18 cellular contexts compared by ENCODE assay signal in genomic region chr1:224650329-224650728, GRCh38. TPM values are rescaled to one million over a fixed set of nuclear protein-coding genes. Genes with fewer than 3 reads are reported as not detected.
A peak's percentile ranks its signal among the peaks of the same experiment; 100 is the strongest.
DNase-seq lines count a peak whose midpoint lies in the region; ATAC-seq and TF ChIP-seq lines count a peak whose summit lies in the region.
"Had no signal": no experiment of that assay in that cellular context is flagged by ENCODE, and none has a peak within 500 bp of the region (broad histone marks: within the 10 kb centered on the region; RNA-seq: fewer than 3 reads in every experiment).

No MANE protein-coding gene starts in this region.

- H3K36me3 Mint-ChIP-seq in WTC11 = no peaks in the 10 kb centered on the region
- H3K36me3 Mint-ChIP-seq in nephron (ENCODE audit: low read depth) = no peaks in the 10 kb centered on the region
- H3K36me3 Mint-ChIP-seq: CD4-positive, CD25-positive, alpha-beta regulatory T cell; IgD-negative memory B cell had no signal

- no peak for TF ChIP-seq CTCF in WTC11 (IDR thresholded peaks at IDR 0.05)
- no peak for TF ChIP-seq CTCF in nephron (IDR thresholded peaks at IDR 0.05; ENCODE audit: unreplicated experiment in 3 of 3)
- TF ChIP-seq CTCF in stomach (IDR thresholded peaks at IDR 0.05) = no peak

- no peak for TF ChIP-seq POLR2A in stomach (IDR thresholded peaks at IDR 0.05)

- peaks cover 0 to 8% (median 0%) of the 10 kb centered on the region in 4 donors for H3K4me1 ChIP-seq in stomach
- H3K4me1 ChIP-seq: BE2C, Caco-2 had no signal

- WGBS in stomach, 5 donors = 47 to 74% (median 69%) methylated on average over 5 of the region's 5 CpGs

- H3K27me3 Mint-ChIP-seq in WTC11 (ENCODE audit: low read depth) (no peaks in the 10 kb centered on the region), nephron (ENCODE audit: low read depth) (peaks cover 12% of the 10 kb centered on the region)

- H3K27ac ChIP-seq in stomach = no peak overlapping the region
- H3K27ac ChIP-seq: HL-60 had no signal

- H3K36me3 ChIP-seq in stomach = no peaks in the 10 kb centered on the region
- H3K36me3 ChIP-seq: BE2C had no signal

- H3K9me3 ChIP-seq in stomach = no peaks in the 10 kb centered on the region
- H3K9me3 ChIP-seq: BE2C, Caco-2 had no signal

- DNase-seq in NCI-H1048 (lab: John Stamatoyannopoulos, UW) (peak; percentile 71), WTC11 (ENCODE audit: low spot score) (no peak), stomach (no peak), HPDE6-E6E7 (ENCODE audit: extremely low spot score) (no peak)
- DNase-seq: ACHN; BE2C; C1 segment of cervical spinal cord; Caco-2; CD4-positive, CD25-positive, alpha-beta regulatory T cell; DMS153; DMS79; GDM1; H9; KBM-7 had no signal

- H3K4me3 Mint-ChIP-seq in WTC11 (no peak overlapping the region), nephron (no peak overlapping the region)
- H3K4me3 Mint-ChIP-seq: CD4-positive, CD25-positive, alpha-beta regulatory T cell; H9; IgD-negative memory B cell had no signal

- no peak overlapping the region for H3K4me3 ChIP-seq in stomach

- H3K9me3 Mint-ChIP-seq in WTC11 = no peaks in the 10 kb centered on the region
- no peaks in the 10 kb centered on the region for H3K9me3 Mint-ChIP-seq in nephron
- H3K9me3 Mint-ChIP-seq: CD4-positive, CD25-positive, alpha-beta regulatory T cell; H9; IgD-negative memory B cell had no signal

- no peaks in the 10 kb centered on the region for H3K27me3 ChIP-seq in stomach
- H3K27me3 ChIP-seq: BE2C had no signal

- POLR2A ChIA-PET in WTC11 (lab: Charles Lee) = no interaction called here

- TF ChIP-seq EP300 in stomach (IDR thresholded peaks at IDR 0.05) = no peak

- peak; percentile 67 for ATAC-seq in WTC11
- no peak for ATAC-seq in HG03175 (IDR thresholded peaks at IDR 0.05; ENCODE audit: unreplicated experiment)

- intact Hi-C loops in stomach (cut with DNase I; ENCODE audit: low total_unique reads) = no loop called here

- CTCF ChIA-PET in WTC11 (lab: Charles Lee) = interaction anchor here (0.6 to 1.8 kb wide), 7 partner anchors 9 to 272 kb away, joined by 3 to 4 read pairs (median 3); no protein-coding TSS in a partner anchor

- H3K4me1 Mint-ChIP-seq in WTC11 (peaks cover 9% of the 10 kb centered on the region), nephron (peaks cover 27% of the 10 kb centered on the region)
- H3K4me1 Mint-ChIP-seq: CD4-positive, CD25-positive, alpha-beta regulatory T cell; IgD-negative memory B cell had no signal

- H3K27ac Mint-ChIP-seq in WTC11 = no peak overlapping the region
- peak overlapping the region in 2 of 3 experiments; percentile 56 to 71 for H3K27ac Mint-ChIP-seq in nephron
- H3K27ac Mint-ChIP-seq: H9 had no signal

TF ChIP-seq in WTC11, 78 proteins besides CTCF, POLR2A, EP300 and RAD21:
- TF ChIP-seq CREB1 (CRISPR knock-in tag; IDR thresholded peaks at IDR 0.05) (no peak), ZBTB21 (CRISPR knock-in tag; IDR thresholded peaks at IDR 0.05; ENCODE audit: borderline replicate concordance) (no peak), NFE2L1 (CRISPR knock-in tag; IDR thresholded peaks at IDR 0.05) (no peak), ZNF219 (CRISPR knock-in tag; IDR thresholded peaks at IDR 0.05; ENCODE audit: borderline replicate concordance) (no peak), E2F5 (CRISPR knock-in tag; IDR thresholded peaks at IDR 0.05) (no peak), IRF2 (CRISPR knock-in tag; IDR thresholded peaks at IDR 0.05; ENCODE audit: borderline replicate concordance, low read depth) (no peak), NFYB (CRISPR knock-in tag; conservative IDR thresholded peaks at IDR 0.05; ENCODE audit: low read depth) (no peak), KAT7 (CRISPR knock-in tag; IDR thresholded peaks at IDR 0.05; ENCODE audit: borderline replicate concordance) (no peak), FOXJ3 (CRISPR knock-in tag; IDR thresholded peaks at IDR 0.05; ENCODE audit: borderline replicate concordance) (no peak), CREM (CRISPR knock-in tag; IDR thresholded peaks at IDR 0.05) (no peak), ZNF263 (CRISPR knock-in tag; IDR thresholded peaks at IDR 0.05; ENCODE audit: low read depth) (no peak), SOX15 (CRISPR knock-in tag; IDR thresholded peaks at IDR 0.05) (no peak), MYBL2 (CRISPR knock-in tag; IDR thresholded peaks at IDR 0.05) (no peak), NFATC4 (CRISPR knock-in tag; IDR thresholded peaks at IDR 0.05) (no peak), MXD4 (CRISPR knock-in tag; IDR thresholded peaks at IDR 0.05; ENCODE audit: borderline replicate concordance) (no peak)

RNA-seq across cellular contexts. Expression of gene CNIH3, which starts 34.2 kb away (rescaled TPM):
- 5.0 to 8.1 TPM (median 5.8 TPM) in 3 replicates for total RNA-seq in WTC11 (2021)
- 10 to 100 TPM in 1 of 5 donors, 1 to 10 TPM in 2, under 1 TPM in 1, not detected in 1; 0.45 to 18.7 (median 5.9) TPM for total RNA-seq in stomach
- 1 to 10 TPM; 1.4 to 3.1 (median 1.4) TPM for polyA plus RNA-seq in stomach
